8 cellular contexts compared by ENCODE assay signal in the genomic region with DNA sequence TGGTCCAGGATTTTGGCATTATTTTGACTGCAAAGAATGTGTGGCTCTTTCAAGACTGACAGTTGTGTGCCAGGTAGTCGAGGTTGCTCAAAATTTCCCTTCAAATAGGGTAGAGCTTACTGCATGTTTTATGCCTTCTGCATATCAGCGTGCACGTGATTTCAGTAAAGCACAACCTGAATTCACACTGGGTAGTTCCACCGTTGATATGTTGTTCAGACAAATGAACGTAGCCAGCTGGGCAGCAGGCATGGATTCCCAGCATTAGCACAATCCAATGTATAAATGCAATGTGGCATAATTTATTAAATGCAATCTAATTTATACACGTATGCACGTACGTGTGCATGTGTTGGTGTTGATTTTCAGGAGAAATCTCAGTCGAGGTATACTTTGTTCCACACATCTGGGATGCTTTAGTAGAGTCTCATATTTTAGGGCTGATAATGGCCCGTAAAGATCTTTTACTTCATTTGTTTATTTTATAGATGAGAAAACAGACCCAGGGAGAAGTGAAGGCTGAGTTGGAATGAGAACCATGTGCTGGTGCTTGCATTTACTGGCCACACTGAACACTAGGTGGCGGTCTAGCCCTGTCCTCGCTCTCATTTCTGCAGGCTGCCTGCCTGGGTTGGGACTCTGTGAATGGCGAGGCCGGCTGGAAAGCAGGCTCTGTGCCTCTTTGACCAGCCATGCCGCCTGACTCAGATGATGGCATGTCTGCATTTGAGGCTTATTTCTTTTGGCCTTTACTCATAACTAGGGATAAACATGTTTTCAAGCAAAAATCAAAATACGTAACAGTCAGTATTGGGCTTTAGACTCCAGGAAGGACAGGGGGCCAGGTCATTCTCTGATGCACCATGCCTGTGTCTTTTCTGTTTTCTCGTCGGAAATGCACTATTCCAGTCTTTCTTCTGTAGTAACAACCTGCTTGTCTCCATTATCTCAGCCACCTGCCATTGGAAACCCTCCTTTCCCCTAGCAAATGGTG.
DNase-seq lines count a peak whose midpoint lies in the region; ATAC-seq, FAIRE-seq and TF ChIP-seq lines count a peak whose summit lies in the region.

No MANE protein-coding gene starts in this region.

- no peak overlapping the region for H3K9ac ChIP-seq in Karpas-422 (ENCODE audit: low read length)
- no peak overlapping the region for H3K9ac ChIP-seq in astrocyte (ENCODE audit: low read length)
- H3K9ac ChIP-seq in smooth muscle cell (ENCODE audit: low read depth) = no peak overlapping the region

- H4K20me1 ChIP-seq in Karpas-422 (ENCODE audit: insufficient read depth, low read depth, low read length) (no peaks in the 10 kb centered on the region), astrocyte (ENCODE audit: insufficient read depth, low read length) (no peaks in the 10 kb centered on the region), hepatocyte (ENCODE audit: insufficient read depth, poor library complexity, severe bottlenecking) (no peaks in the 10 kb centered on the region), smooth muscle cell (ENCODE audit: low read depth) (peaks cover 5% of the 10 kb centered on the region)

- H3K4me3 ChIP-seq in GM06990 (replicated peaks; ENCODE audit: low read depth, low read length) (no peak overlapping the region), Karpas-422 (ENCODE audit: low read length) (no peak overlapping the region), astrocyte (ENCODE audit: insufficient read depth, low read depth, low read length) (no peak overlapping the region), hepatocyte (no peak overlapping the region), smooth muscle cell (no peak overlapping the region)

- H3K9me3 Mint-ChIP-seq in astrocyte (ENCODE audit: unreplicated experiment) = no peaks in the 10 kb centered on the region

- H3K9me2 ChIP-seq in Karpas-422 (replicated peaks; ENCODE audit: insufficient read depth, low read length) (no peaks in the 10 kb centered on the region), hepatocyte (replicated peaks; ENCODE audit: insufficient read depth) (no peaks in the 10 kb centered on the region)

- H3K27ac ChIP-seq in Karpas-422 (ENCODE audit: low read length) (no peak overlapping the region), astrocyte (ENCODE audit: low read depth, low read length) (no peak overlapping the region), hepatocyte (no peak overlapping the region), smooth muscle cell (ENCODE audit: low read depth) (no peak overlapping the region)

- no peak overlapping the region for H3K4me3 Mint-ChIP-seq in astrocyte (ENCODE audit: unreplicated experiment)

- no peaks in the 10 kb centered on the region for H3K79me2 ChIP-seq in Karpas-422 (ENCODE audit: low read length)
- no peaks in the 10 kb centered on the region for H3K79me2 ChIP-seq in astrocyte (ENCODE audit: insufficient read depth, low read length)
- no peaks in the 10 kb centered on the region for H3K79me2 ChIP-seq in hepatocyte
- no peaks in the 10 kb centered on the region for H3K79me2 ChIP-seq in smooth muscle cell (ENCODE audit: low read depth)

- peak; percentile 37 for FAIRE-seq in astrocyte (lab: Jason Lieb, UNC)

- peaks cover 3% of the 10 kb centered on the region for H3K27me3 Mint-ChIP-seq in astrocyte (ENCODE audit: low read depth, unreplicated experiment)

- H3K27me3 ChIP-seq in GM06990 (replicated peaks; ENCODE audit: control insufficient read depth, insufficient read depth, low read length) = no peaks in the 10 kb centered on the region
- H3K27me3 ChIP-seq in Karpas-422 (ENCODE audit: low read length) = no peaks in the 10 kb centered on the region
- H3K27me3 ChIP-seq in astrocyte (ENCODE audit: insufficient read depth, low read length) = no peaks in the 10 kb centered on the region
- H3K27me3 ChIP-seq in hepatocyte = no peaks in the 10 kb centered on the region
- H3K27me3 ChIP-seq in smooth muscle cell (ENCODE audit: low read depth) = no peaks in the 10 kb centered on the region

- H3K4me1 Mint-ChIP-seq in astrocyte (ENCODE audit: low read depth, unreplicated experiment) = peaks cover 2% of the 10 kb centered on the region

- H3K27ac Mint-ChIP-seq in astrocyte (ENCODE audit: unreplicated experiment) = no peak overlapping the region

- DNase-seq in GM06990 (ENCODE audit: extremely low read depth, insufficient read length) = peak; percentile 31
- peak; percentile 86 for DNase-seq in Karpas-422
- DNase-seq in SKM-1 (lab: John Stamatoyannopoulos, UW; ENCODE audit: unreplicated experiment) = peak; percentile 54
- DNase-seq in astrocyte (ENCODE audit: low read depth) = peak; percentile 26
- DNase-seq in hepatocyte (ENCODE audit: low spot score) = peak; percentile 84
- peak; percentile 18 for DNase-seq in smooth muscle cell (lab: John Stamatoyannopoulos, UW; ENCODE audit: unreplicated experiment)
- no peak for DNase-seq in foreskin melanocyte

- ATAC-seq in GM21723 (IDR thresholded peaks at IDR 0.05; ENCODE audit: unreplicated experiment) = peak; percentile 92

- H2AFZ ChIP-seq in Karpas-422 (ENCODE audit: low read length) = no peak overlapping the region
- no peak overlapping the region for H2AFZ ChIP-seq in astrocyte (ENCODE audit: low read depth, low read length)
- no peak overlapping the region for H2AFZ ChIP-seq in hepatocyte
- H2AFZ ChIP-seq in smooth muscle cell (ENCODE audit: low read depth) = no peak overlapping the region

- TF ChIP-seq CTCF in GM06990 (IDR thresholded peaks at IDR 0.05; ENCODE audit: insufficient read depth, low read length, poor library complexity, severe bottlenecking) = peak; percentile 91
- TF ChIP-seq CTCF in astrocyte (IDR thresholded peaks at IDR 0.05; ENCODE audit: insufficient read depth, low read depth, low read length) = peak; percentile 76
- peak; percentile 86 for TF ChIP-seq CTCF in hepatocyte (IDR thresholded peaks at IDR 0.05; ENCODE audit: poor library complexity)
- peak; percentile 74 for TF ChIP-seq CTCF in smooth muscle cell (IDR thresholded peaks at IDR 0.05; ENCODE audit: borderline replicate concordance, insufficient read depth, poor library complexity, severe bottlenecking)

- H3K4me1 ChIP-seq in Karpas-422 (ENCODE audit: low read length) = no peaks in the 10 kb centered on the region
- H3K4me1 ChIP-seq in astrocyte (ENCODE audit: insufficient read depth, low read length) = no peaks in the 10 kb centered on the region
- H3K4me1 ChIP-seq in hepatocyte (ENCODE audit: insufficient read depth) = no peaks in the 10 kb centered on the region
- H3K4me1 ChIP-seq in smooth muscle cell (ENCODE audit: low read depth) = no peaks in the 10 kb centered on the region

- peaks cover 2% of the 10 kb centered on the region for H3K36me3 Mint-ChIP-seq in astrocyte (ENCODE audit: low read depth, unreplicated experiment)

- H3K9me3 ChIP-seq in Karpas-422 (ENCODE audit: low read length) (no peaks in the 10 kb centered on the region), astrocyte (ENCODE audit: insufficient read depth, low read depth, low read length) (no peaks in the 10 kb centered on the region), hepatocyte (ENCODE audit: low read depth) (no peaks in the 10 kb centered on the region), smooth muscle cell (replicated peaks; ENCODE audit: low read depth) (no peaks in the 10 kb centered on the region)

- H3K4me2 ChIP-seq in Karpas-422 (ENCODE audit: low read depth, low read length, poor library complexity, severe bottlenecking) (no peak overlapping the region), astrocyte (ENCODE audit: low read length) (no peak overlapping the region), hepatocyte (no peak overlapping the region), smooth muscle cell (no peak overlapping the region)

- no peaks in the 10 kb centered on the region for H3F3A ChIP-seq in smooth muscle cell (ENCODE audit: low read depth)

- WGBS in hepatocyte (ENCODE audit: low lambda C conversion rate, missing lambda C conversion rate) = 40% methylated on average over 18 of the region's 18 CpGs
- 62% methylated on average over 18 of the region's 18 CpGs for WGBS in smooth muscle cell (ENCODE audit: low lambda C conversion rate)

- H3K36me3 ChIP-seq in GM06990 (ENCODE audit: control insufficient read depth, insufficient read depth, low read length) (no peaks in the 10 kb centered on the region), Karpas-422 (ENCODE audit: insufficient read depth, low read length) (no peaks in the 10 kb centered on the region), astrocyte (ENCODE audit: insufficient read depth, low read length) (no peaks in the 10 kb centered on the region), hepatocyte (replicated peaks; ENCODE audit: insufficient read depth, low read depth) (no peaks in the 10 kb centered on the region), smooth muscle cell (ENCODE audit: low read depth) (no peaks in the 10 kb centered on the region)
